ENCODE assay signal across 19 cellular contexts in the genomic region with DNA sequence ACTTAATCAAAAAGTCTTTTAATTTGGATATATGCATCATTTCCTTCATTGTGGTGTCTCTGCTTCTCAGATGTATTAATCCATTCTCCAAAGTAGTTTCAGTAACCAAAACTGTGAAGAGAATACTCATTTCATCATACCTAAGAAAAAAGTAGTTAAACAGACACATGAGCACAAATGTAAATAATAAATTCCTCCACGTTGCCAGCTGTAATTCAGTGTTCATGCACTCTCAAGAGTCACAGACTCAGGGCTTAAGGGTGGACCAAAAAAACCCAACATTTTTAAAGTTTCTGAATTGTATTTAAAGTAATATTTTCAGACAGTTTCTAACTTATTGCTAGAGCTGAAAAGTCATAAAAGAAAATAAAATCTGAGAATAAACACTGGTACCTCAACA. TPM values are rescaled to one million over a fixed set of nuclear protein-coding genes. Genes with fewer than 3 reads are reported as not detected.
DNase-seq lines count a peak whose midpoint lies in the region; ATAC-seq, FAIRE-seq and TF ChIP-seq lines count a peak whose summit lies in the region.
"Had no signal": no experiment of that assay in that cellular context is flagged by ENCODE, and none has a peak within 500 bp of the region (broad histone marks: within the 10 kb centered on the region; RNA-seq: fewer than 3 reads in every experiment).

No MANE protein-coding gene starts in this region.

- TF ChIP-seq CTCF in choroid plexus epithelial cell (conservative IDR thresholded peaks at IDR 0.05; ENCODE audit: low read depth, low read length): no peak

- no peak overlapping the region for H3K4me3 Mint-ChIP-seq in activated T-cell treated with anti-CD3 and anti-CD28 coated beads, Interleukin-2, amount 50 U/mL, for 72 hours
- H3K4me3 Mint-ChIP-seq: CD4-positive, alpha-beta T cell; GM23338; HFFc6 had no signal

- H3K9me3 Mint-ChIP-seq in activated T-cell treated with anti-CD3 and anti-CD28 coated beads, Interleukin-2, amount 50 U/mL, for 72 hours: no peaks in the 10 kb centered on the region
- H3K9me3 Mint-ChIP-seq: CD4-positive, alpha-beta T cell; GM23338; HFFc6 had no signal

- no peaks in the 10 kb centered on the region for H3K27me3 Mint-ChIP-seq in activated T-cell treated with anti-CD3 and anti-CD28 coated beads, Interleukin-2, amount 50 U/mL, for 72 hours (ENCODE audit: low read depth)
- H3K27me3 Mint-ChIP-seq: CD4-positive, alpha-beta T cell had no signal

- no peak for DNase-seq in activated T-cell treated with anti-CD3 and anti-CD28 coated beads, Interleukin-2, amount 50 U/mL, for 72 hours
- no peak for DNase-seq in activated T-cell treated with anti-CD3 and anti-CD28 coated beads, Interleukin-2, amount 50 U/mL, for 48 hours
- DNase-seq in choroid plexus epithelial cell (ENCODE audit: low read depth) (peak; percentile 44), NCI-H1694 (lab: John Stamatoyannopoulos, UW) (no peak)
- DNase-seq: AML-193; CD4-positive, alpha-beta T cell; DMS153; DMS79; GDM1; HCEC 1CT; HFFc6 had no signal

- ATAC-seq in activated T-cell treated with anti-CD3 and anti-CD28 coated beads, Interleukin-2, amount 50 U/mL, for 72 hours (replicated peaks in 1 of 2): no peak
- ATAC-seq in HG03469 (IDR thresholded peaks at IDR 0.05; ENCODE audit: unreplicated experiment): no peak
- no peak for ATAC-seq in HG02623 (IDR thresholded peaks at IDR 0.05; ENCODE audit: unreplicated experiment)
- ATAC-seq: A549, GM23338, K562 had no signal

- no peak overlapping the region for H3K4me3 ChIP-seq in choroid plexus epithelial cell (ENCODE audit: low read depth, low read length)
- H3K4me3 ChIP-seq: A549, GM23338, K562 had no signal

- peaks cover 0 to 2% of the 10 kb centered on the region in 2 donors for H3K36me3 Mint-ChIP-seq in activated T-cell treated with anti-CD3 and anti-CD28 coated beads, Interleukin-2, amount 50 U/mL, for 72 hours (ENCODE audit: insufficient read depth in 2 of 2)

- H3K27ac Mint-ChIP-seq in activated T-cell treated with anti-CD3 and anti-CD28 coated beads, Interleukin-2, amount 50 U/mL, for 72 hours: peak overlapping the region; percentile 46
- H3K27ac Mint-ChIP-seq: CD4-positive, alpha-beta T cell; GM23338; HFFc6 had no signal

- H3K4me1 Mint-ChIP-seq in activated T-cell treated with anti-CD3 and anti-CD28 coated beads, Interleukin-2, amount 50 U/mL, for 72 hours (ENCODE audit: low read depth): no peaks in the 10 kb centered on the region
- H3K4me1 Mint-ChIP-seq: GM23338 had no signal

- peak; percentile 33 for FAIRE-seq in islet of Langerhans (lab: Jason Lieb, UNC)
- FAIRE-seq: GM12892, GM18507, K562 had no signal

RNA-seq across cellular contexts. Expression of gene POLG2, which starts 19.0 kb away (rescaled TPM):
- 10 to 100 TPM; 40.7 to 47.2 TPM for total RNA-seq in activated T-cell treated with anti-CD3 and anti-CD28 coated beads, Interleukin-2, amount 50 U/mL, for 72 hours

RNA-seq across cellular contexts. Expression of gene DDX5, which starts 28.2 kb away (rescaled TPM):
- total RNA-seq in activated T-cell treated with anti-CD3 and anti-CD28 coated beads, Interleukin-2, amount 50 U/mL, for 72 hours: 1,000 to 10,000 TPM; 1,029 to 1,188 TPM

RNA-seq across cellular contexts. Expression of gene CEP95, which starts 28.9 kb away (rescaled TPM):
- 10 to 100 TPM; 70.9 to 80.3 TPM for total RNA-seq in activated T-cell treated with anti-CD3 and anti-CD28 coated beads, Interleukin-2, amount 50 U/mL, for 72 hours

RNA-seq across cellular contexts. Expression of gene MILR1, which starts 28.9 kb away (rescaled TPM):
- total RNA-seq in activated T-cell treated with anti-CD3 and anti-CD28 coated beads, Interleukin-2, amount 50 U/mL, for 72 hours: under 1 TPM in 1 of 2 donors, not detected in 1; 0.58 TPM
- total RNA-seq: GM23338 had no signal
